In the genomic region with DNA sequence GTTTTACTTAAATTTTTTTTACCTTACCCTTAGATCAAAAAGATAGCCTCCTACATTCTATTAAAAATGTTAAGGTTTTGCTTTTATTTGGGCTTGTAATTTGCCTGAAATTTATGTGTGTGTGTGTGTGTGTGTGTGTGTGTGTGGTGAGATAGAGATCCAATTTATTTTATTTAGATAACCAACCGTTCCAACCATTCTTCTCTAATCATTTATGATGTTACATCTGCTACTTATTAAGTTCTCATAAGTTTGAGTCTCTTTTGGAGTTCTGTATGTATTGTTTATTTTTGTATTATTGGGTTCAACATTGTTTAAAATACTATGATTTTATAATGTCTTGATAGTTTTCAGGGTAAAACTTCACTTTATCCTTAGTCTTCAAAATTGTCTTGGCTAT, we compare ENCODE assay signal across 33 cellular contexts.
"Had no signal": no experiment of that assay in that cellular context is flagged by ENCODE, and none has a peak within 500 bp of the region (broad histone marks: within the 10 kb centered on the region; RNA-seq: fewer than 3 reads in every experiment).

No MANE protein-coding gene starts in this region.

- H3K27me3 ChIP-seq: adrenal gland, ascending aorta, brain microvascular endothelial cell, dorsolateral prefrontal cortex, esophagus muscularis mucosa, foreskin keratinocyte, gastrocnemius medialis, heart right ventricle had no signal

- H3K27ac Mint-ChIP-seq: activated CD4-positive, alpha-beta memory T cell treated with anti-CD3 and anti-CD28 coated beads for 36 hours; activated CD4-positive, alpha-beta T cell treated with anti-CD3 and anti-CD28 coated beads for 36 hours; activated CD4-positive, alpha-beta T cell treated with anti-CD3 and anti-CD28 coated beads, Interleukin-2, amount 10 ng/mL, durations not matched to agents 24 days and 14 days; activated CD8-positive, alpha-beta memory T cell treated with anti-CD3 and anti-CD28 coated beads, Interleukin-2, amount 10 ng/mL, durations not matched to agents 7 days and 5 days; activated CD8-positive, alpha-beta T cell treated with anti-CD3 and anti-CD28 coated beads, Interleukin-2, amount 10 ng/mL, durations not matched to agents 7 days and 5 days; activated naive CD4-positive, alpha-beta T cell treated with anti-CD3 and anti-CD28 coated beads for 36 hours; activated naive CD4-positive, alpha-beta T cell treated with anti-CD3 and anti-CD28 coated beads, Interleukin-2, amount 50 U/mL, for 24 hours; activated naive CD8-positive, alpha-beta T cell treated with anti-CD3 and anti-CD28 coated beads for 36 hours; activated naive CD8-positive, alpha-beta T cell treated with anti-CD3 and anti-CD28 coated beads, Interleukin-2, amount 50 U/mL, for 24 hours; activated T-helper 1 cell treated with anti-CD3 and anti-CD28 coated beads, Interleukin-12 subunit alpha, Interleukin-12 subunit beta, Interleukin-2, Interleukin-4 antibody, amounts not matched to agents 30 ng/mL and 10 ng/mL and 1 ng/mL, durations not matched to agents 14 hours and 24 hours and 36 hours; activated T-helper 2 cell treated with anti-CD3 and anti-CD28 coated beads, Interferon-gamma antibody, Interleukin-2, Interleukin-4, amounts not matched to agents 10 μg/mL and 5 μg/mL and 100 μg/mL, durations not matched to agents 14 hours and 24 hours and 36 hours; dendritic cell treated with granulocyte-macrophage colony-stimulating factor and Interleukin-4, amounts not matched to agents 40 ng/mL and 50 ng/mL, for 4 days; endodermal cell had no signal

- ATAC-seq: activated CD4-positive, alpha-beta T cell treated with anti-CD3 and anti-CD28 coated beads for 36 hours; activated CD8-positive, alpha-beta memory T cell treated with anti-CD3 and anti-CD28 coated beads, Interleukin-2, amount 10 ng/mL, durations not matched to agents 7 days and 5 days; activated CD8-positive, alpha-beta T cell treated with anti-CD3 and anti-CD28 coated beads, Interleukin-2, amount 10 ng/mL, durations not matched to agents 7 days and 5 days; activated naive CD8-positive, alpha-beta T cell treated with anti-CD3 and anti-CD28 coated beads, Interleukin-2, amount 50 U/mL, for 24 hours; foreskin keratinocyte; gastrocnemius medialis; heart right ventricle had no signal

- H3K27ac ChIP-seq: adrenal gland, ascending aorta, brain microvascular endothelial cell, coronary artery, dorsolateral prefrontal cortex, esophagus muscularis mucosa, foreskin keratinocyte, gastrocnemius medialis, heart right ventricle had no signal

- H3K4me1 ChIP-seq: adrenal gland, ascending aorta, foreskin keratinocyte, gastrocnemius medialis, heart right ventricle had no signal

- H3K36me3 ChIP-seq: adrenal gland, ascending aorta, brain microvascular endothelial cell, esophagus muscularis mucosa, gastrocnemius medialis, heart right ventricle had no signal

- H3K4me3 Mint-ChIP-seq: activated CD4-positive, alpha-beta memory T cell treated with anti-CD3 and anti-CD28 coated beads for 36 hours; activated CD4-positive, alpha-beta T cell treated with anti-CD3 and anti-CD28 coated beads for 36 hours; activated CD4-positive, alpha-beta T cell treated with anti-CD3 and anti-CD28 coated beads, Interleukin-2, amount 10 ng/mL, durations not matched to agents 24 days and 14 days; activated CD8-positive, alpha-beta memory T cell treated with anti-CD3 and anti-CD28 coated beads, Interleukin-2, amount 10 ng/mL, durations not matched to agents 7 days and 5 days; activated CD8-positive, alpha-beta T cell treated with anti-CD3 and anti-CD28 coated beads, Interleukin-2, amount 10 ng/mL, durations not matched to agents 7 days and 5 days; activated naive CD4-positive, alpha-beta T cell treated with anti-CD3 and anti-CD28 coated beads for 36 hours; activated naive CD4-positive, alpha-beta T cell treated with anti-CD3 and anti-CD28 coated beads, Interleukin-2, amount 50 U/mL, for 24 hours; activated naive CD8-positive, alpha-beta T cell treated with anti-CD3 and anti-CD28 coated beads for 36 hours; activated naive CD8-positive, alpha-beta T cell treated with anti-CD3 and anti-CD28 coated beads, Interleukin-2, amount 50 U/mL, for 24 hours; activated T-helper 1 cell treated with anti-CD3 and anti-CD28 coated beads, Interleukin-12 subunit alpha, Interleukin-12 subunit beta, Interleukin-2, Interleukin-4 antibody, amounts not matched to agents 30 ng/mL and 10 ng/mL and 1 ng/mL, durations not matched to agents 14 hours and 24 hours and 36 hours; central memory CD8-positive, alpha-beta T cell; dendritic cell treated with granulocyte-macrophage colony-stimulating factor and Interleukin-4, amounts not matched to agents 40 ng/mL and 50 ng/mL, for 4 days; endodermal cell had no signal

- H3K4me1 Mint-ChIP-seq: activated CD4-positive, alpha-beta T cell treated with anti-CD3 and anti-CD28 coated beads for 36 hours; activated CD4-positive, alpha-beta T cell treated with anti-CD3 and anti-CD28 coated beads, Interleukin-2, amount 10 ng/mL, durations not matched to agents 24 days and 14 days; activated CD8-positive, alpha-beta memory T cell treated with anti-CD3 and anti-CD28 coated beads, Interleukin-2, amount 10 ng/mL, durations not matched to agents 7 days and 5 days; activated naive CD4-positive, alpha-beta T cell treated with anti-CD3 and anti-CD28 coated beads, Interleukin-2, amount 50 U/mL, for 24 hours; activated naive CD8-positive, alpha-beta T cell treated with anti-CD3 and anti-CD28 coated beads for 36 hours; activated naive CD8-positive, alpha-beta T cell treated with anti-CD3 and anti-CD28 coated beads, Interleukin-2, amount 50 U/mL, for 24 hours; central memory CD8-positive, alpha-beta T cell; endodermal cell had no signal

- H3K9me3 ChIP-seq: adrenal gland, gastrocnemius medialis had no signal

- H3K27me3 Mint-ChIP-seq: activated CD4-positive, alpha-beta T cell treated with anti-CD3 and anti-CD28 coated beads, Interleukin-2, amount 10 ng/mL, durations not matched to agents 24 days and 14 days; central memory CD8-positive, alpha-beta T cell; dendritic cell treated with granulocyte-macrophage colony-stimulating factor and Interleukin-4, amounts not matched to agents 40 ng/mL and 50 ng/mL, for 4 days had no signal

- DNase-seq: activated CD4-positive, alpha-beta memory T cell treated with anti-CD3 and anti-CD28 coated beads for 36 hours; activated CD4-positive, alpha-beta T cell treated with anti-CD3 and anti-CD28 coated beads for 36 hours; activated CD4-positive, alpha-beta T cell treated with anti-CD3 and anti-CD28 coated beads, Interleukin-2, amount 10 ng/mL, durations not matched to agents 24 days and 14 days; activated CD4-positive, CD25-positive, alpha-beta regulatory T cell; activated CD4-positive, CD25-positive, alpha-beta regulatory T cell treated with anti-CD3 and anti-CD28 coated beads, Interleukin-2, amount 50 U/mL, for 72 hours; activated CD8-positive, alpha-beta memory T cell treated with anti-CD3 and anti-CD28 coated beads, Interleukin-2, amount 10 ng/mL, durations not matched to agents 7 days and 5 days; activated CD8-positive, alpha-beta memory T cell treated with anti-CD3 and anti-CD28 coated beads, Interleukin-2, amount 50 U/mL, for 4 hours; activated CD8-positive, alpha-beta T cell treated with anti-CD3 and anti-CD28 coated beads, Interleukin-2, amount 10 ng/mL, durations not matched to agents 7 days and 5 days; activated effector memory CD4-positive, alpha-beta T cell treated with anti-CD3 and anti-CD28 coated beads, Interleukin-2, amount 50 U/mL, for 16 hours; activated naive CD4-positive, alpha-beta T cell treated with anti-CD3 and anti-CD28 coated beads for 36 hours; activated naive CD8-positive, alpha-beta T cell treated with anti-CD3 and anti-CD28 coated beads for 36 hours; activated naive CD8-positive, alpha-beta T cell treated with anti-CD3 and anti-CD28 coated beads, Interleukin-2, amount 50 U/mL, for 24 hours; activated T-cell treated with anti-CD3 and anti-CD28 coated beads, Interleukin-2, amount 50 U/mL, for 1 hour; activated T-cell treated with anti-CD3 and anti-CD28 coated beads, Interleukin-2, amount 50 U/mL, for 48 hours; adrenal gland; brain microvascular endothelial cell; dorsolateral prefrontal cortex; effector memory CD4-positive, alpha-beta T cell; endodermal cell; erythroblast; foreskin keratinocyte; gastrocnemius medialis; heart right ventricle; T-helper 2 cell had no signal

- H3K9me3 Mint-ChIP-seq: activated T-helper 1 cell treated with anti-CD3 and anti-CD28 coated beads, Interleukin-12 subunit alpha, Interleukin-12 subunit beta, Interleukin-2, Interleukin-4 antibody, amounts not matched to agents 30 ng/mL and 10 ng/mL and 1 ng/mL, durations not matched to agents 14 hours and 24 hours and 36 hours had no signal

- FAIRE-seq: bronchial epithelial cell had no signal

- H3K36me3 Mint-ChIP-seq: activated CD4-positive, alpha-beta memory T cell treated with anti-CD3 and anti-CD28 coated beads for 36 hours; activated CD8-positive, alpha-beta memory T cell treated with anti-CD3 and anti-CD28 coated beads, Interleukin-2, amount 10 ng/mL, durations not matched to agents 7 days and 5 days; activated naive CD4-positive, alpha-beta T cell treated with anti-CD3 and anti-CD28 coated beads, Interleukin-2, amount 50 U/mL, for 24 hours; activated naive CD8-positive, alpha-beta T cell treated with anti-CD3 and anti-CD28 coated beads for 36 hours had no signal

- H3K4me3 ChIP-seq: adrenal gland, ascending aorta, coronary artery, dorsolateral prefrontal cortex, esophagus muscularis mucosa, gastrocnemius medialis, heart right ventricle had no signal
